ENCODE assay signal across 7 cellular contexts in genomic region chr2:123043458-123043857, GRCh38.
"Had no signal": no experiment of that assay in that cellular context is flagged by ENCODE, and none has a peak within 500 bp of the region (broad histone marks: within the 10 kb centered on the region; RNA-seq: fewer than 3 reads in every experiment).

No MANE protein-coding gene starts in this region.

- ATAC-seq: GM12878 had no signal

- H3K4me3 ChIP-seq: GM12878 had no signal

- FAIRE-seq: GM12878, GM12891, GM12892, GM18507, GM19239 had no signal

- DNase-seq: GDM1, GF-D8 had no signal
